ENCODE assay signal across 22 cellular contexts in the genomic region with DNA sequence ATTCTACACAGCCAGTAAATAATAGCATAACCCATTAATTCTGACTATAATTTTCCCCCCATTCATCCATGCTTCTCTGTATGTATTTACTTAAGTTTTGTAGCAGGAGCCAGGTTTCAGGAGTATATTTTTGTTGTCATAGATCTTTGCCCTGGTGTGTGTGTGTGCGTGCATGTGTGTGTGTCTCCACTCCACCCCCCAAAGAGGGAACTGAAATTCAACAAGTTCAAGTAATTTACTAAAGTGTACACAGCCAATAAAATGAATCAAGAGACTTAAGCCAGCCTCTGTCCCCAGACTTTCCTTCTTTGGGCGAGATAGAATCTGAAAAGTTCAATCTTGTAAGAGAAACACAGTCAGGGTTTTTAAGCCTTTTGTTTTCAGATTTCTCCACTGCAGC.
"Had no signal": no experiment of that assay in that cellular context is flagged by ENCODE, and none has a peak within 500 bp of the region (broad histone marks: within the 10 kb centered on the region; RNA-seq: fewer than 3 reads in every experiment).

No MANE protein-coding gene starts in this region.

- ATAC-seq: activated naive CD8-positive, alpha-beta T cell treated with anti-CD3 and anti-CD28 coated beads, Interleukin-2, amount 50 U/mL, for 24 hours; activated T-cell treated with anti-CD3 and anti-CD28 coated beads, Interleukin-2, amount 50 U/mL, for 4 hours; mucosa of descending colon; pancreas; stimulated activated memory B cell treated with anti-CD40 and anti-IgM and Interleukin-4, amounts not matched to agents 10 μg/mL and 1 μg/mL and 100 μg/mL, for 72 hours had no signal

- H3K4me1 ChIP-seq: pancreas, testis, upper lobe of left lung had no signal

- H3K9me3 ChIP-seq: mucosa of descending colon, neutrophil, pancreas, testis, upper lobe of left lung had no signal

- DNase-seq: activated CD4-positive, alpha-beta T cell treated with anti-CD3 and anti-CD28 coated beads, Interleukin-2, amount 50 U/mL, for 1 hour; activated CD4-positive, CD25-positive, alpha-beta regulatory T cell treated with anti-CD3 and anti-CD28 coated beads, Interleukin-2, amount 50 U/mL, for 72 hours; activated CD8-positive, alpha-beta memory T cell treated with anti-CD3 and anti-CD28 coated beads, Interleukin-2, amount 50 U/mL, for 4 hours; activated naive CD4-positive, alpha-beta T cell treated with anti-CD3 and anti-CD28 coated beads for 36 hours; activated naive CD8-positive, alpha-beta T cell treated with anti-CD3 and anti-CD28 coated beads, Interleukin-2, amount 50 U/mL, for 24 hours; activated T-cell treated with anti-CD3 and anti-CD28 coated beads, Interleukin-2, amount 50 U/mL, for 4 hours; anterior cingulate cortex; caudate nucleus; foreskin melanocyte; glutamatergic neuron; hippocampal formation; mucosa of descending colon; naive B cell; pancreas; stimulated activated CD4-positive, alpha-beta T cell treated with anti-CD3 and anti-CD28 coated beads, Interleukin-4, amount 100 ng/mL, for 4 hours; T-helper 9 cell; testis; upper lobe of left lung had no signal

- H3K36me3 ChIP-seq: neutrophil, pancreas, upper lobe of left lung had no signal

- FAIRE-seq: islet of Langerhans, pancreas had no signal

- H3K4me3 ChIP-seq: mucosa of descending colon, pancreas, testis, upper lobe of left lung had no signal

- H3K27me3 ChIP-seq: neutrophil, pancreas, testis, upper lobe of left lung had no signal

- H3K27ac ChIP-seq: epithelial cell of prostate, neutrophil, pancreas, testis, upper lobe of left lung had no signal
